ENCODE assay signal across 1 cellular context in genomic region chr17:64240741-64241347, GRCh38.
TF ChIP-seq lines count a peak whose summit lies in the region.

No MANE protein-coding gene starts in this region.

TF ChIP-seq in SK-N-SH, 30 proteins besides CTCF, POLR2A, EP300 and RAD21 (continued from another document):
- peak; percentile 60; the same call in 1 of the 2 replicates for TF ChIP-seq ZBTB33 (IDR thresholded peaks at IDR 0.05; ENCODE audit: borderline replicate concordance, low read depth)
- TF ChIP-seq ELF1 (IDR thresholded peaks at IDR 0.05): no peak; the same call in 1 of the 2 replicates
- TF ChIP-seq MEF2A (IDR thresholded peaks at IDR 0.05; ENCODE audit: borderline replicate concordance, low read depth): peak; percentile 42; the same call in 1 of the 2 replicates
- TF ChIP-seq GATA2 (CRISPR knock-in tag; IDR thresholded peaks at IDR 0.05): peak; percentile 48
- TF ChIP-seq RFX5 (IDR thresholded peaks at IDR 0.05; ENCODE audit: low read length): no peak
- TF ChIP-seq EZH2phosphoT487 (IDR thresholded peaks at IDR 0.05; ENCODE audit: borderline replicate concordance, low read depth): no peak
- TF ChIP-seq CHD2 (IDR thresholded peaks at IDR 0.05; ENCODE audit: low read length, partially characterized antibody): peak; percentile 75
- TF ChIP-seq USF1 (IDR thresholded peaks at IDR 0.05; ENCODE audit: borderline replicate concordance, low read depth): no peak; the same call in 1 of the 2 replicates
- peak; percentile 98 for TF ChIP-seq PBX3 (IDR thresholded peaks at IDR 0.05)
- TF ChIP-seq RCOR1 (IDR thresholded peaks at IDR 0.05; ENCODE audit: low read length): peak; percentile 91; the same call in 1 of the 2 replicates
- TF ChIP-seq RXRA (IDR thresholded peaks at IDR 0.05; ENCODE audit: borderline replicate concordance, low read depth): peak; percentile 64; the same call in 1 of the 2 replicates
- no peak for TF ChIP-seq NRF1 (IDR thresholded peaks at IDR 0.05; ENCODE audit: low read depth, low read length)
- peak; percentile 91 for TF ChIP-seq NFIC (IDR thresholded peaks at IDR 0.05; ENCODE audit: borderline replicate concordance)
- TF ChIP-seq GABPA (IDR thresholded peaks at IDR 0.05; ENCODE audit: low read depth): peak; percentile 27; the same call in 1 of the 2 replicates
- TF ChIP-seq REST (IDR thresholded peaks at IDR 0.05; ENCODE audit: low read depth, low read length): peak; percentile 34
- peak; percentile 95 for TF ChIP-seq FOXJ3 (CRISPR knock-in tag; IDR thresholded peaks at IDR 0.05)
- TF ChIP-seq SIN3A (IDR thresholded peaks at IDR 0.05; ENCODE audit: borderline replicate concordance, low read depth, low read length): peak; percentile 96
